17 cellular contexts compared by ENCODE assay signal in genomic region chr11:96335389-96335788, GRCh38. TPM values are rescaled to one million over a fixed set of nuclear protein-coding genes. Genes with fewer than 3 reads are reported as not detected.
DNase-seq lines count a peak whose midpoint lies in the region; ATAC-seq and TF ChIP-seq lines count a peak whose summit lies in the region.
"Had no signal": no experiment of that assay in that cellular context is flagged by ENCODE, and none has a peak within 500 bp of the region (broad histone marks: within the 10 kb centered on the region; RNA-seq: fewer than 3 reads in every experiment).

No MANE protein-coding gene starts in this region.

- H2AFZ ChIP-seq in GM23338: no peak overlapping the region
- H2AFZ ChIP-seq: parathyroid adenoma had no signal

- H3K4me2 ChIP-seq in GM23338: peak overlapping the region; percentile 0; the same call in 1 of the 2 replicates

- no peak overlapping the region for H3K4me3 ChIP-seq in A673 (ENCODE audit: low read depth, low read length, poor library complexity, severe bottlenecking)
- H3K4me3 ChIP-seq in GM23338: no peak overlapping the region
- no peak overlapping the region for H3K4me3 ChIP-seq in mucosa of descending colon
- H3K4me3 ChIP-seq: dorsolateral prefrontal cortex, thoracic aorta had no signal

- H3K4me1 Mint-ChIP-seq in GM23338: peaks cover 79% of the 10 kb centered on the region
- peaks cover 95% of the 10 kb centered on the region for H3K4me1 Mint-ChIP-seq in activated naive CD8-positive, alpha-beta T cell treated with anti-CD3 and anti-CD28 coated beads, Interleukin-2, amount 50 U/mL, for 24 hours

- CTCF ChIA-PET in A673 (lab: Charles Lee): no interaction called here

- POLR2A ChIA-PET in A673 (lab: Charles Lee; ENCODE audit: low non-redundant PET): no interaction called here

- H3K4me1 ChIP-seq in A673 (ENCODE audit: insufficient read depth, low read length, poor library complexity, severe bottlenecking): peaks cover 80% of the 10 kb centered on the region
- peaks cover 89% of the 10 kb centered on the region for H3K4me1 ChIP-seq in GM23338 (ENCODE audit: insufficient read depth)
- peaks cover 54% of the 10 kb centered on the region for H3K4me1 ChIP-seq in mucosa of descending colon (ENCODE audit: low read depth)

- H3K36me3 Mint-ChIP-seq in GM23338 (ENCODE audit: low read depth): no peaks in the 10 kb centered on the region
- peaks cover 24% of the 10 kb centered on the region for H3K36me3 Mint-ChIP-seq in activated naive CD8-positive, alpha-beta T cell treated with anti-CD3 and anti-CD28 coated beads, Interleukin-2, amount 50 U/mL, for 24 hours (ENCODE audit: low read depth)

- no peaks in the 10 kb centered on the region for H3K9me3 ChIP-seq in A673 (ENCODE audit: low read depth, low read length, poor library complexity, severe bottlenecking)
- H3K9me3 ChIP-seq in mucosa of descending colon: no peaks in the 10 kb centered on the region
- H3K9me3 ChIP-seq: thoracic aorta had no signal

- no peaks in the 10 kb centered on the region for H4K20me1 ChIP-seq in GM23338 (replicated peaks; ENCODE audit: insufficient read depth)

- H3K9me3 Mint-ChIP-seq in GM23338: no peaks in the 10 kb centered on the region
- no peaks in the 10 kb centered on the region for H3K9me3 Mint-ChIP-seq in activated naive CD8-positive, alpha-beta T cell treated with anti-CD3 and anti-CD28 coated beads, Interleukin-2, amount 50 U/mL, for 24 hours
- H3K9me3 Mint-ChIP-seq: activated T-cell treated with anti-CD3 and anti-CD28 coated beads, Interleukin-2, amount 50 U/mL, for 4 hours had no signal

- intact Hi-C loops in A673 (cut with micrococcal nuclease; ENCODE audit: unreplicated experiment): no loop called here
- intact Hi-C loops in mucosa of descending colon (cut with DNase I, micrococcal nuclease): no loop called here

- H3K79me2 ChIP-seq in GM23338 (replicated peaks; ENCODE audit: insufficient read depth): peaks cover 60% of the 10 kb centered on the region

- TF ChIP-seq CTCF in A673 (conservative IDR thresholded peaks at IDR 0.05; ENCODE audit: low read depth, low read length) (no peak), GM23338 (conservative IDR thresholded peaks at IDR 0.05; ENCODE audit: low read depth in 2 of 2) (no peak), mucosa of descending colon (IDR thresholded peaks at IDR 0.05) (no peak), GM13977 (IDR thresholded peaks at IDR 0.05; ENCODE audit: extremely low read depth, insufficient read depth, missing control alignments) (no peak)

- H3K27ac Mint-ChIP-seq in GM23338: peak overlapping the region; percentile 38
- H3K27ac Mint-ChIP-seq in activated naive CD8-positive, alpha-beta T cell treated with anti-CD3 and anti-CD28 coated beads, Interleukin-2, amount 50 U/mL, for 24 hours: peak overlapping the region; percentile 36

- in situ Hi-C loops in GM13977 (cut with MboI; ENCODE audit: low pct_unique_long_range_greater_than_20kb, low sequenced_read_pairs, unreplicated experiment): loop anchor here (25.0 kb wide), 1 partner anchor 273 kb away; no protein-coding TSS in a partner anchor

- H3K4me3 Mint-ChIP-seq in GM23338: no peak overlapping the region
- no peak overlapping the region for H3K4me3 Mint-ChIP-seq in activated naive CD8-positive, alpha-beta T cell treated with anti-CD3 and anti-CD28 coated beads, Interleukin-2, amount 50 U/mL, for 24 hours
- H3K4me3 Mint-ChIP-seq: activated T-cell treated with anti-CD3 and anti-CD28 coated beads, Interleukin-2, amount 50 U/mL, for 4 hours had no signal

- H3K36me3 ChIP-seq in A673 (ENCODE audit: insufficient read depth, low read length, poor library complexity, severe bottlenecking) (no peaks in the 10 kb centered on the region), GM23338 (ENCODE audit: insufficient read depth) (no peaks in the 10 kb centered on the region), mucosa of descending colon (ENCODE audit: low read depth) (no peaks in the 10 kb centered on the region)
- H3K36me3 ChIP-seq: thoracic aorta had no signal

- H3K27me3 ChIP-seq in A673 (replicated peaks; ENCODE audit: insufficient read depth, low read depth, low read length, poor library complexity) (no peaks in the 10 kb centered on the region), GM23338 (ENCODE audit: insufficient read depth) (no peaks in the 10 kb centered on the region)
- H3K27me3 ChIP-seq: dorsolateral prefrontal cortex had no signal

- H3K9me2 ChIP-seq in GM23338 (ENCODE audit: insufficient read depth): peaks cover 3% of the 10 kb centered on the region; the same call in 1 of the 2 replicates

- H3K27ac ChIP-seq in A673 (ENCODE audit: low read depth, low read length, poor library complexity, severe bottlenecking): peak overlapping the region; percentile 5
- no peak overlapping the region for H3K27ac ChIP-seq in GM23338 (ENCODE audit: low read depth)
- H3K27ac ChIP-seq: dorsolateral prefrontal cortex, parathyroid adenoma, thoracic aorta had no signal

- H3F3A ChIP-seq in GM23338 (replicated peaks; ENCODE audit: low read depth): 0 out of 2 replicates have a peak, but pooled peaks cover 5% of the 10 kb centered on the region

- DNase-seq in A673 (ENCODE audit: low spot score) (no peak), GM23338 (ENCODE audit: low spot score) (no peak), mucosa of descending colon (no peak), SW480 (ENCODE audit: low spot score) (no peak), hepatic stellate cell (ENCODE audit: low spot score) (no peak), GM13977 (ENCODE audit: low spot score) (no peak)
- no peak for DNase-seq in activated naive CD8-positive, alpha-beta T cell treated with anti-CD3 and anti-CD28 coated beads, Interleukin-2, amount 50 U/mL, for 24 hours
- DNase-seq: activated CD4-positive, alpha-beta T cell treated with anti-CD3 and anti-CD28 coated beads for 48 hours; activated T-cell treated with anti-CD3 and anti-CD28 coated beads, Interleukin-2, amount 50 U/mL, for 4 hours; aorta; dorsolateral prefrontal cortex; mesendoderm; MM.1S; NCI-H2171 treated with DMSO at 0.1 percent for 48 hours had no signal

- ATAC-seq in GM23338 (no peak), mucosa of descending colon (peak; percentile 39), HG03520 (IDR thresholded peaks at IDR 0.05; ENCODE audit: unreplicated experiment) (no peak)
- ATAC-seq in activated naive CD8-positive, alpha-beta T cell treated with anti-CD3 and anti-CD28 coated beads, Interleukin-2, amount 50 U/mL, for 24 hours: no peak
- ATAC-seq: activated T-cell treated with anti-CD3 and anti-CD28 coated beads, Interleukin-2, amount 50 U/mL, for 4 hours had no signal

- no TSS peak for BruUV-seq in A673 (replicated peaks; lab: Mats Ljungman, UMichigan)

- peaks cover 2% of the 10 kb centered on the region for H3K27me3 Mint-ChIP-seq in GM23338 (ENCODE audit: insufficient read depth, low read depth, poor library complexity)
- no peaks in the 10 kb centered on the region for H3K27me3 Mint-ChIP-seq in activated naive CD8-positive, alpha-beta T cell treated with anti-CD3 and anti-CD28 coated beads, Interleukin-2, amount 50 U/mL, for 24 hours

TF ChIP-seq in GM23338, 12 proteins besides CTCF, POLR2A, EP300 and RAD21:
- TF ChIP-seq NANOG (IDR thresholded peaks at IDR 0.05; ENCODE audit: borderline replicate concordance) (no peak), EZH2phosphoT487 (IDR thresholded peaks at IDR 0.05; ENCODE audit: unreplicated experiment) (no peak), ZNF114 (CRISPR knock-in tag; IDR thresholded peaks at IDR 0.05) (no peak), REST (IDR thresholded peaks at IDR 0.05; ENCODE audit: unreplicated experiment) (no peak)

RNA-seq across cellular contexts. Expression of gene MAML2, which starts 7.6 kb away (rescaled TPM):
- total RNA-seq in A673 (2021) (6.4 and 7.9 TPM in 2 replicates), mucosa of descending colon (10 to 100 TPM; 15.2 to 26.4 (median 15.8) TPM)
- 5.7 and 7.1 TPM in 2 replicates for total RNA-seq in GM23338 (2014; rRNA removed; shearing (Covaris generic))
- 1.7 and 2.0 TPM in 2 replicates for polyA plus RNA-seq in GM23338 (2016; fragmentation: Nextera tagmentation; extraction: Ambion mirVana)

RNA-seq across cellular contexts. Expression of gene CCDC82, which starts 54.3 kb away (rescaled TPM):
- 30.5 and 33.1 TPM in 2 replicates for total RNA-seq in A673 (2021)
- 15.7 and 23.5 TPM in 2 replicates for total RNA-seq in GM23338 (2014; rRNA removed; shearing (Covaris generic))
- polyA plus RNA-seq in GM23338 (2016; fragmentation: Nextera tagmentation; extraction: Ambion mirVana): 40.0 and 45.8 TPM in 2 replicates
- total RNA-seq in mucosa of descending colon: 10 to 100 TPM; 16.5 to 26.0 (median 22.2) TPM

RNA-seq across cellular contexts. Expression of gene JRKL, which starts 54.4 kb away (rescaled TPM):
- total RNA-seq in A673 (2021) (11.0 and 12.7 TPM in 2 replicates), mucosa of descending colon (1 to 10 TPM; 9.4 to 9.9 (median 9.8) TPM)
- 4.5 and 5.2 TPM in 2 replicates for total RNA-seq in GM23338 (2014; rRNA removed; shearing (Covaris generic))
- 3.3 and 3.8 TPM in 2 replicates for polyA plus RNA-seq in GM23338 (2016; fragmentation: Nextera tagmentation; extraction: Ambion mirVana)
